In genomic region chr1:12549460-12550349, GRCh38 we compare ENCODE assay signal across 9 cellular contexts.
DNase-seq lines count a peak whose midpoint lies in the region; ATAC-seq, FAIRE-seq and TF ChIP-seq lines count a peak whose summit lies in the region.
"Had no signal": no experiment of that assay in that cellular context is flagged by ENCODE, and none has a peak within 500 bp of the region (broad histone marks: within the 10 kb centered on the region; RNA-seq: fewer than 3 reads in every experiment).

No MANE protein-coding gene starts in this region.

- TF ChIP-seq CTCF in fibroblast of mammary gland (conservative IDR thresholded peaks at IDR 0.05; ENCODE audit: control insufficient read depth, insufficient read depth, low read depth, low read length) = no peak

- H3K4me3 ChIP-seq in fibroblast of mammary gland (ENCODE audit: control insufficient read depth, low read depth, low read length) = peak overlapping the region; percentile 32

- peak; percentile 91 for FAIRE-seq in RCC 7860 (lab: Jason Lieb, UNC)

- peaks cover 3% of the 10 kb centered on the region for H3K9me3 Mint-ChIP-seq in activated CD4-positive, alpha-beta T cell treated with anti-CD3 and anti-CD28 coated beads, Interleukin-2, amount 10 ng/mL, durations not matched to agents 24 days and 14 days

- intact Hi-C loops in activated CD4-positive, alpha-beta T cell treated with anti-CD3 and anti-CD28 coated beads, Interleukin-2, amount 10 ng/mL, durations not matched to agents 24 days and 14 days (cut with micrococcal nuclease) = no loop called here
- intact Hi-C loops in posterior vena cava (cut with DNase I) = loop anchor here (5.0 kb wide), 2 partner anchors 43 to 48 kb away; no protein-coding TSS in a partner anchor

- ATAC-seq in GM18907 (IDR thresholded peaks at IDR 0.05; ENCODE audit: unreplicated experiment) = no peak
- ATAC-seq in GM18858 (IDR thresholded peaks at IDR 0.05; ENCODE audit: unreplicated experiment) = no peak

- DNase-seq in activated CD4-positive, alpha-beta T cell treated with anti-CD3 and anti-CD28 coated beads for 48 hours = peak; percentile 57
- no peak for DNase-seq in activated CD4-positive, alpha-beta T cell treated with anti-CD3 and anti-CD28 coated beads, Interleukin-2, amount 10 ng/mL, durations not matched to agents 24 days and 14 days
- peak; percentile 95 for DNase-seq in RCC 7860 (ENCODE audit: low spot score)
- DNase-seq in fibroblast of mammary gland (ENCODE audit: low read depth) = peak; percentile 90
- DNase-seq in posterior vena cava (ENCODE audit: low spot score) = peak; percentile 95
- DNase-seq in mesenteric fat pad (ENCODE audit: low spot score) = no peak
- DNase-seq: DND-41 had no signal

- no peaks in the 10 kb centered on the region for H3K36me3 Mint-ChIP-seq in activated CD4-positive, alpha-beta T cell treated with anti-CD3 and anti-CD28 coated beads, Interleukin-2, amount 10 ng/mL, durations not matched to agents 24 days and 14 days (ENCODE audit: low read depth)

- no peak overlapping the region for H3K27ac Mint-ChIP-seq in activated CD4-positive, alpha-beta T cell treated with anti-CD3 and anti-CD28 coated beads, Interleukin-2, amount 10 ng/mL, durations not matched to agents 24 days and 14 days

- peaks cover 3% of the 10 kb centered on the region for H3K27me3 Mint-ChIP-seq in activated CD4-positive, alpha-beta T cell treated with anti-CD3 and anti-CD28 coated beads, Interleukin-2, amount 10 ng/mL, durations not matched to agents 24 days and 14 days

- H3K4me1 Mint-ChIP-seq in activated CD4-positive, alpha-beta T cell treated with anti-CD3 and anti-CD28 coated beads, Interleukin-2, amount 10 ng/mL, durations not matched to agents 24 days and 14 days = peaks cover 3% of the 10 kb centered on the region

- H3K4me3 Mint-ChIP-seq in activated CD4-positive, alpha-beta T cell treated with anti-CD3 and anti-CD28 coated beads, Interleukin-2, amount 10 ng/mL, durations not matched to agents 24 days and 14 days = no peak overlapping the region

Comparison
In these comparisons a context has a peak if more than half of its experiments do, and no peak if none do; other contexts are left out.
1. DNase-seq: peak in activated CD4-positive, alpha-beta T cell treated with anti-CD3 and anti-CD28 coated beads for 48 hours (single experiment), RCC 7860 (single experiment), fibroblast of mammary gland (single experiment) and posterior vena cava (single experiment); none in activated CD4-positive, alpha-beta T cell treated with anti-CD3 and anti-CD28 coated beads, Interleukin-2, amount 10 ng/mL, durations not matched to agents 24 days and 14 days (single experiment) and mesenteric fat pad (single experiment).